Comparison of ENCODE assay signal across 8 cellular contexts in the genomic region with DNA sequence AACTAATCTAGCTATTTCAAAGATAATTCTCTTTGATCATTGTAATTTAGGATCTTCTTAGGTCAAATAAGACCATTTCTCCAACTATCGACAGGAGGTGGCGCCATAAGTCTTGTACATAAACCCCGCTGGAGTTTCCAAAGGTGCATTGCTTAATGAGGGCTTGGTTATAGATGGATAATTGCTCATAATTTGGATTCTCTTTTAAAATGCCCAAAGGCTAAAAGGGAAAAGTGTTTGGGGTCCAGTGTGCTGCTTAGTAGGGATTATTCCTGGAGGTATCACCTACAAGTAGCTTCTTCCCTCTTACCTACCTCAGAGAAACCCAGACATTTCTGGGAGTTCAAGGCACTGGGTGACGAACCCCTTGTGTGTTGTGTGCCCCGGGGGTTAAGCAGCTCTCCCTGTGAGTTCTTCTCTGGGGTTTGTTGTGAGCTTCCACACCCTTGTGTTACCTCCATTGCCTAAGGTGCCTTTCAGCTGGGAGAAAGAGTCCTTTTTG.
DNase-seq lines count a peak whose midpoint lies in the region; ATAC-seq, FAIRE-seq and TF ChIP-seq lines count a peak whose summit lies in the region.

No MANE protein-coding gene starts in this region.

- H3K9ac ChIP-seq in liver (ENCODE audit: low read depth in 1 of 2, low read length in 2 of 2) = peak overlapping the region; percentile 50 to 88

- no peaks in the 10 kb centered on the region for H3K9me3 ChIP-seq in liver (ENCODE audit: control insufficient read depth in 4 of 4, low read length in 3 of 4)

- H3K27me3 ChIP-seq in liver (ENCODE audit: control insufficient read depth in 4 of 4, insufficient read depth in 4 of 4, low read length in 3 of 4) = no peaks in the 10 kb centered on the region

- TF ChIP-seq CTCF in AG10803 (conservative IDR thresholded peaks at IDR 0.05; ENCODE audit: low read length) (peak; percentile 73), liver (IDR thresholded peaks at IDR 0.05; ENCODE audit: low read depth, low read length, missing input control) (peak; percentile 57)

- H3K4me3 ChIP-seq in AG10803 (ENCODE audit: low read length) (peak overlapping the region; percentile 70), liver (ENCODE audit: low read depth in 1 of 3, low read length in 3 of 3) (peak overlapping the region; percentile 59 to 77 (median 65))

- TF ChIP-seq RAD21 in liver (IDR thresholded peaks at IDR 0.05) = peak; percentile 90 to 95

- H3K27ac ChIP-seq in liver (ENCODE audit: low read depth in 1 of 2, low read length in 2 of 2) = peak overlapping the region; percentile 91

- peak; percentile 63 for ATAC-seq in GM18909 (IDR thresholded peaks at IDR 0.05; ENCODE audit: poor library complexity, unreplicated experiment)
- ATAC-seq in HG03378 (IDR thresholded peaks at IDR 0.05; ENCODE audit: unreplicated experiment) = peak; percentile 44

- 1% methylated on average over 5 of the region's 5 CpGs for WGBS in liver

- H3K4me1 ChIP-seq in liver (ENCODE audit: control insufficient read depth in 4 of 4, insufficient read depth in 4 of 4, low read length in 3 of 4) = peaks cover 0 to 22% (median 14%) of the 10 kb centered on the region in 4 donors

- DNase-seq in AG10803 (ENCODE audit: low read depth) (peak; percentile 90), NCI-H510A (lab: John Stamatoyannopoulos, UW) (peak; percentile 59)
- DNase-seq in activated CD4-positive, alpha-beta T cell treated with anti-CD3 and anti-CD28 coated beads for 4 hours = peak; percentile 78 to 84
- peak; percentile 66 to 70 for DNase-seq in stimulated activated CD4-positive, alpha-beta T cell treated with anti-CD3 and anti-CD28 coated beads, Interleukin-4, amount 100 ng/mL, for 48 hours (ENCODE audit: low read depth in 2 of 2)

- FAIRE-seq in colon (lab: Jason Lieb, UNC) = peak; percentile 55

- no peaks in the 10 kb centered on the region for H3K36me3 ChIP-seq in liver (ENCODE audit: control insufficient read depth in 4 of 4, insufficient read depth in 3 of 4, low read depth in 1 of 4, low read length in 3 of 4)

TF ChIP-seq in liver, 16 proteins besides CTCF, POLR2A, EP300 and RAD21:
- TF ChIP-seq RXRA (IDR thresholded peaks at IDR 0.05) (peak in 1 of 2 donors; percentile 41), FOXA1 (IDR thresholded peaks at IDR 0.05) (peak; percentile 12), SP1 (IDR thresholded peaks at IDR 0.05) (no peak), REST (IDR thresholded peaks at IDR 0.05) (no peak), EGR1 (IDR thresholded peaks at IDR 0.05; ENCODE audit: low read depth in 2 of 2) (no peak)
TF ChIP-seq in liver: peak in this region for 2.

Comparison
In these comparisons a context has a peak if more than half of its experiments do, and no peak if none do; other contexts are left out.
1. Peak in every context shown above with its lines: DNase-seq, ATAC-seq, H3K4me3 ChIP-seq and H3K27ac ChIP-seq.